1 cellular context compared by ENCODE assay signal in genomic region chr21:36728371-36729111, GRCh38.
A peak's percentile ranks its signal among the peaks of the same experiment; 100 is the strongest.
TF ChIP-seq lines count a peak whose summit lies in the region.

No MANE protein-coding gene starts in this region.

TF ChIP-seq in HepG2, 621 proteins besides CTCF, POLR2A, EP300 and RAD21 (continued from another document):
- TF ChIP-seq ZNF687 (CRISPR knock-in tag; IDR thresholded peaks at IDR 0.05), result 0 out of 2 replicates have a peak, but pooled peaks have one; percentile 13
